Comparison of ENCODE assay signal across 10 cellular contexts in the genomic region with DNA sequence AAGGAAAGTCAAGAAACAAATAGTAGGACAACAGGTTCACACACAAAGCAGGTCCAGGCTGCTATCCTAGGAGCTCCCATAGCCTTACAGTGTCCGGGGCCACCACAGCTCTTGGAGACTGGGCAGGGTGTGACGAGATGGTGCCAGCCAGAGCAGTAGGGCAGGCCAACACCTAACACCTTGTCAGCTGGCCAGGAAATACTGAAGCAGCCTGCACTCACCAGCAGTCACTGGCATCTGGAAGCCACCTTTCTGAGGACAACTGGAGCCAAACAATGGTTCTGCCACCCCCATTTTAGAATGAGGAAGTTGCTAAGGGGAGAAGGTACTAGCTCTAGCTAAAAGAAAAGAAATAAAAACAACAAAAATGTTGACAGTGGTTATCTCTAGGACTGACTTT. TPM values are rescaled to one million over a fixed set of nuclear protein-coding genes. Genes with fewer than 3 reads are reported as not detected.
DNase-seq lines count a peak whose midpoint lies in the region; ATAC-seq, FAIRE-seq and TF ChIP-seq lines count a peak whose summit lies in the region.
"Had no signal": no experiment of that assay in that cellular context is flagged by ENCODE, and none has a peak within 500 bp of the region (broad histone marks: within the 10 kb centered on the region; RNA-seq: fewer than 3 reads in every experiment).

No MANE protein-coding gene starts in this region.

- H3F3A ChIP-seq in SU-DHL-6 (ENCODE audit: insufficient read depth) = peaks cover 55% of the 10 kb centered on the region

- H3K9ac ChIP-seq in Karpas-422 (ENCODE audit: low read length) (peak overlapping the region; percentile 72), SU-DHL-6 (ENCODE audit: low read length) (no peak overlapping the region), skeletal muscle tissue (ENCODE audit: low read depth in 1 of 3, low read length in 3 of 3) (no peak overlapping the region)

- H3K4me1 ChIP-seq in Karpas-422 (ENCODE audit: low read length) = peaks cover 96% of the 10 kb centered on the region
- peaks cover 100% of the 10 kb centered on the region for H3K4me1 ChIP-seq in left ventricle myocardium inferior
- H3K4me1 ChIP-seq in skeletal muscle tissue (ENCODE audit: control insufficient read depth in 3 of 3, insufficient read depth in 3 of 3, low read length in 3 of 3) = peaks cover 91 to 93% (median 93%) of the 10 kb centered on the region in 3 donors

- no peak for ATAC-seq in GM19324 (IDR thresholded peaks at IDR 0.05; ENCODE audit: low FRiP score, unreplicated experiment)

- FAIRE-seq in RCC 7860 (lab: Jason Lieb, UNC) = no peak

- no peak overlapping the region for H2AFZ ChIP-seq in Karpas-422 (ENCODE audit: low read length)
- H2AFZ ChIP-seq in SU-DHL-6 (ENCODE audit: low read depth, low read length, severe bottlenecking) = no peak overlapping the region

- H3K9me2 ChIP-seq in Karpas-422 (replicated peaks; ENCODE audit: insufficient read depth, low read length) = no peaks in the 10 kb centered on the region
- no peaks in the 10 kb centered on the region for H3K9me2 ChIP-seq in SU-DHL-6 (replicated peaks; ENCODE audit: insufficient read depth, low read length)

- DNase-seq in Karpas-422 = peak; percentile 83
- peak; percentile 74 for DNase-seq in left ventricle myocardium inferior
- DNase-seq in T-helper 9 cell = no peak
- DNase-seq in GM10266 (ENCODE audit: extremely low spot score) = no peak
- DNase-seq in RCC 7860 (ENCODE audit: low spot score) = no peak
- DNase-seq: amygdala; stimulated activated CD4-positive, alpha-beta T cell treated with anti-CD3 and anti-CD28 coated beads, Interleukin-2, amount 100 ng/mL, for 24 hours had no signal

- peaks cover 49% of the 10 kb centered on the region for H3K79me2 ChIP-seq in Karpas-422 (ENCODE audit: low read length)
- H3K79me2 ChIP-seq in SU-DHL-6 (ENCODE audit: insufficient read depth, low read length) = peaks cover 53% of the 10 kb centered on the region

- H3K4me3 ChIP-seq in Karpas-422 (ENCODE audit: low read length) (peak overlapping the region; percentile 32), SU-DHL-6 (ENCODE audit: insufficient read depth, low read length, poor library complexity, severe bottlenecking) (peak overlapping the region; percentile 22), left ventricle myocardium inferior (no peak overlapping the region), skeletal muscle tissue (ENCODE audit: low read length in 3 of 3) (no peak overlapping the region)

- no peak for TF ChIP-seq CTCF in SU-DHL-6 (IDR thresholded peaks at IDR 0.05; ENCODE audit: insufficient read depth, low read length, poor library complexity, severe bottlenecking)
- TF ChIP-seq CTCF in left ventricle myocardium inferior (IDR thresholded peaks at IDR 0.05; ENCODE audit: borderline replicate concordance) = no peak
- TF ChIP-seq CTCF in GM10266 (IDR thresholded peaks at IDR 0.05; ENCODE audit: control insufficient read depth, insufficient read depth, low read depth, missing control alignments) = no peak

- H3K4me2 ChIP-seq in Karpas-422 (ENCODE audit: low read depth, low read length, poor library complexity, severe bottlenecking) = peak overlapping the region; percentile 64
- H3K4me2 ChIP-seq in SU-DHL-6 (ENCODE audit: low read depth, low read length, poor library complexity, severe bottlenecking) = peak overlapping the region; percentile 68

- H3K27ac ChIP-seq in Karpas-422 (ENCODE audit: low read length) = peak overlapping the region; percentile 99
- H3K27ac ChIP-seq in SU-DHL-6 (ENCODE audit: low read depth, low read length) = peak overlapping the region; percentile 99
- peak overlapping the region; percentile 90 for H3K27ac ChIP-seq in left ventricle myocardium inferior (replicated peaks)
- peak overlapping the region; percentile 42 for H3K27ac ChIP-seq in skeletal muscle tissue (ENCODE audit: low read depth, low read length)

- H3K36me3 ChIP-seq in Karpas-422 (ENCODE audit: insufficient read depth, low read length) = peaks cover 21% of the 10 kb centered on the region
- H3K36me3 ChIP-seq in SU-DHL-6 (ENCODE audit: low read length) = peaks cover 9% of the 10 kb centered on the region
- H3K36me3 ChIP-seq in left ventricle myocardium inferior = peaks cover 11% of the 10 kb centered on the region
- H3K36me3 ChIP-seq in skeletal muscle tissue (ENCODE audit: control insufficient read depth in 3 of 3, insufficient read depth in 3 of 3, low read length in 3 of 3) = peaks cover 7 to 9% (median 8%) of the 10 kb centered on the region in 3 donors

- intact Hi-C loops in left ventricle myocardium inferior (cut with micrococcal nuclease) = no loop called here

- H3K27me3 ChIP-seq in Karpas-422 (ENCODE audit: low read length) (no peaks in the 10 kb centered on the region), SU-DHL-6 (ENCODE audit: low read length) (no peaks in the 10 kb centered on the region), left ventricle myocardium inferior (ENCODE audit: low read depth) (no peaks in the 10 kb centered on the region), skeletal muscle tissue (ENCODE audit: control insufficient read depth in 3 of 3, insufficient read depth in 3 of 3, low read length in 3 of 3) (no peaks in the 10 kb centered on the region)

- H4K20me1 ChIP-seq in Karpas-422 (ENCODE audit: insufficient read depth, low read depth, low read length) (no peaks in the 10 kb centered on the region), SU-DHL-6 (ENCODE audit: low read depth, low read length) (no peaks in the 10 kb centered on the region)

- H3K9me3 ChIP-seq in Karpas-422 (ENCODE audit: low read length) (no peaks in the 10 kb centered on the region), SU-DHL-6 (ENCODE audit: insufficient read depth, low read length) (0 out of 2 replicates have a peak, but pooled peaks cover 4% of the 10 kb centered on the region), left ventricle myocardium inferior (replicated peaks) (no peaks in the 10 kb centered on the region), skeletal muscle tissue (ENCODE audit: control insufficient read depth in 3 of 3, low read length in 3 of 3) (no peaks in the 10 kb centered on the region)

RNA-seq across cellular contexts. Expression of a gene that starts 47.2 kb away (rescaled TPM):
- 40.2 and 83.5 TPM in 2 replicates for total RNA-seq in Karpas-422 (2014; rRNA removed; shearing (Covaris generic); ENCODE audit: low replicate concordance)
- total RNA-seq in left ventricle myocardium inferior = 31.0 TPM
- 27.1 TPM for total RNA-seq in skeletal muscle tissue

RNA-seq across cellular contexts. Expression of a gene that starts 50.1 kb away (rescaled TPM):
- total RNA-seq in Karpas-422 (2014; rRNA removed; shearing (Covaris generic); ENCODE audit: low replicate concordance) = 60.5 and 133 TPM in 2 replicates
- total RNA-seq in left ventricle myocardium inferior (12.6 TPM), skeletal muscle tissue (5.2 TPM)

RNA-seq across cellular contexts. Expression of a gene that starts 51.8 kb away (rescaled TPM):
- total RNA-seq in Karpas-422 (2014; rRNA removed; shearing (Covaris generic); ENCODE audit: low replicate concordance) = not detected in 2 replicates
- total RNA-seq in left ventricle myocardium inferior = 6.4 TPM
- 9.4 TPM for total RNA-seq in skeletal muscle tissue

Comparison
In these comparisons a context has a peak if more than half of its experiments do, and no peak if none do; other contexts are left out.
1. DNase-seq: peak in Karpas-422 (single experiment) and left ventricle myocardium inferior (single experiment); none in T-helper 9 cell (single experiment), GM10266 (single experiment) and RCC 7860 (single experiment).
2. H3K27ac ChIP-seq: peak in every context shown above with its lines; median percentile 99 in Karpas-422; 99 in SU-DHL-6; 90 in left ventricle myocardium inferior; 42 in skeletal muscle tissue.
3. H3K4me3 ChIP-seq: peak in Karpas-422 (single experiment) and SU-DHL-6 (single experiment); none in left ventricle myocardium inferior (single experiment) and skeletal muscle tissue (0 of 3).